In genomic region chr9:21295992-21296391, GRCh38 we compare ENCODE assay signal across 30 cellular contexts. TPM values are rescaled to one million over a fixed set of nuclear protein-coding genes. Genes with fewer than 3 reads are reported as not detected.
DNase-seq lines count a peak whose midpoint lies in the region; ATAC-seq and TF ChIP-seq lines count a peak whose summit lies in the region.
"Had no signal": no experiment of that assay in that cellular context is flagged by ENCODE, and none has a peak within 500 bp of the region (broad histone marks: within the 10 kb centered on the region; RNA-seq: fewer than 3 reads in every experiment).

No MANE protein-coding gene starts in this region.

- H4K91ac ChIP-seq in mesenchymal stem cell (ENCODE audit: low read length): peak overlapping the region; percentile 39

- H3K4me2 ChIP-seq in mesenchymal stem cell (ENCODE audit: low read length, poor library complexity, severe bottlenecking): no peak overlapping the region
- H3K4me2 ChIP-seq: PC-9 had no signal

- no peak overlapping the region for H3K4me3 Mint-ChIP-seq in activated naive CD8-positive, alpha-beta T cell treated with anti-CD3 and anti-CD28 coated beads, Interleukin-2, amount 50 U/mL, for 24 hours
- no peak overlapping the region for H3K4me3 Mint-ChIP-seq in activated naive CD8-positive, alpha-beta T cell treated with anti-CD3 and anti-CD28 coated beads for 36 hours
- no peak overlapping the region for H3K4me3 Mint-ChIP-seq in WTC11
- H3K4me3 Mint-ChIP-seq: CD4-positive, alpha-beta memory T cell; T-cell had no signal

- POLR2A ChIA-PET in WTC11 (lab: Charles Lee): no interaction called here

- no peak overlapping the region for H3K27ac Mint-ChIP-seq in activated naive CD8-positive, alpha-beta T cell treated with anti-CD3 and anti-CD28 coated beads, Interleukin-2, amount 50 U/mL, for 24 hours
- H3K27ac Mint-ChIP-seq in activated naive CD8-positive, alpha-beta T cell treated with anti-CD3 and anti-CD28 coated beads for 36 hours: no peak overlapping the region
- H3K27ac Mint-ChIP-seq in WTC11: no peak overlapping the region
- H3K27ac Mint-ChIP-seq: CD4-positive, alpha-beta memory T cell; T-cell had no signal

- no peak overlapping the region for H2BK120ac ChIP-seq in mesenchymal stem cell (ENCODE audit: low read depth, low read length)

- H3K23ac ChIP-seq in mesenchymal stem cell (ENCODE audit: low read length in 2 of 2): no peak overlapping the region

- H3K27me3 ChIP-seq in mesenchymal stem cell (ENCODE audit: control insufficient read depth in 1 of 2, insufficient read depth in 1 of 2, low read length in 2 of 2): peaks cover 5% of the 10 kb centered on the region in 2 experiments
- H3K27me3 ChIP-seq: SJSA1 had no signal

- no peak overlapping the region for H3K18ac ChIP-seq in mesenchymal stem cell (ENCODE audit: low read depth in 1 of 2, low read length in 2 of 2)

- H3K27me3 Mint-ChIP-seq in activated naive CD8-positive, alpha-beta T cell treated with anti-CD3 and anti-CD28 coated beads, Interleukin-2, amount 50 U/mL, for 24 hours: peaks cover 15% of the 10 kb centered on the region
- H3K27me3 Mint-ChIP-seq in activated naive CD8-positive, alpha-beta T cell treated with anti-CD3 and anti-CD28 coated beads for 36 hours: peaks cover 50% of the 10 kb centered on the region
- peaks cover 36% of the 10 kb centered on the region for H3K27me3 Mint-ChIP-seq in WTC11 (ENCODE audit: low read depth)

- no peaks in the 10 kb centered on the region for H3K9me3 Mint-ChIP-seq in activated naive CD8-positive, alpha-beta T cell treated with anti-CD3 and anti-CD28 coated beads, Interleukin-2, amount 50 U/mL, for 24 hours
- no peaks in the 10 kb centered on the region for H3K9me3 Mint-ChIP-seq in activated naive CD8-positive, alpha-beta T cell treated with anti-CD3 and anti-CD28 coated beads for 36 hours
- 0 out of 2 replicates have a peak, but pooled peaks cover 4% of the 10 kb centered on the region for H3K9me3 Mint-ChIP-seq in WTC11
- H3K9me3 Mint-ChIP-seq: T-cell had no signal

- 83% methylated on average over 1 of the region's 1 CpG for WGBS in mesenchymal stem cell

- no peak for TF ChIP-seq CTCF in NB4 (IDR thresholded peaks at IDR 0.05; ENCODE audit: low read depth, low read length)
- no peak for TF ChIP-seq CTCF in WTC11 (IDR thresholded peaks at IDR 0.05)

- no peaks in the 10 kb centered on the region for H3K79me1 ChIP-seq in mesenchymal stem cell (replicated peaks; ENCODE audit: low read length, poor library complexity, severe bottlenecking)

- H4K8ac ChIP-seq in mesenchymal stem cell (ENCODE audit: low read length): no peak overlapping the region

- no peaks in the 10 kb centered on the region for H3K36me3 ChIP-seq in mesenchymal stem cell (ENCODE audit: control insufficient read depth in 1 of 2, insufficient read depth in 2 of 2, low read depth in 1 of 2, low read length in 2 of 2)
- H3K36me3 ChIP-seq: BE2C, SJSA1 had no signal

- CTCF ChIA-PET in WTC11 (lab: Charles Lee): interaction anchor here (0.8 to 1.1 kb wide), 2 partner anchors 30 to 138 kb away, joined by 3 to 4 read pairs; no protein-coding TSS in a partner anchor

- peak; percentile 26 for ATAC-seq in activated naive CD8-positive, alpha-beta T cell treated with anti-CD3 and anti-CD28 coated beads, Interleukin-2, amount 50 U/mL, for 24 hours
- ATAC-seq in WTC11: no peak
- ATAC-seq: HCT116, T-cell had no signal

- H3K4me3 ChIP-seq in NB4 (ENCODE audit: low read depth, low read length) (no peak overlapping the region), mesenchymal stem cell (ENCODE audit: insufficient read depth in 1 of 2, low read depth in 1 of 2, low read length in 2 of 2) (no peak overlapping the region)
- H3K4me3 ChIP-seq: PC-9, SJSA1 had no signal

- H2AK5ac ChIP-seq in mesenchymal stem cell (ENCODE audit: low read length, severe bottlenecking): no peak overlapping the region

- no peak overlapping the region for H3K27ac ChIP-seq in mesenchymal stem cell (ENCODE audit: low read length, poor library complexity, severe bottlenecking)
- H3K27ac ChIP-seq: PC-9, SJSA1 had no signal

- H3K9ac ChIP-seq in mesenchymal stem cell (ENCODE audit: low read length): no peak overlapping the region

- H3K4ac ChIP-seq in mesenchymal stem cell (ENCODE audit: low read depth in 1 of 2, low read length in 2 of 2): no peak overlapping the region

- peaks cover 2% of the 10 kb centered on the region for H3K4me1 ChIP-seq in mesenchymal stem cell (ENCODE audit: control insufficient read depth, insufficient read depth, low read depth, low read length)
- H3K4me1 ChIP-seq: BE2C, SJSA1 had no signal

- H2BK5ac ChIP-seq in mesenchymal stem cell (ENCODE audit: low read depth, low read length, poor library complexity, severe bottlenecking): no peak overlapping the region

- no peaks in the 10 kb centered on the region for H3K36me3 Mint-ChIP-seq in activated naive CD8-positive, alpha-beta T cell treated with anti-CD3 and anti-CD28 coated beads, Interleukin-2, amount 50 U/mL, for 24 hours (ENCODE audit: low read depth)
- H3K36me3 Mint-ChIP-seq in activated naive CD8-positive, alpha-beta T cell treated with anti-CD3 and anti-CD28 coated beads for 36 hours: peaks cover 1% of the 10 kb centered on the region
- no peaks in the 10 kb centered on the region for H3K36me3 Mint-ChIP-seq in WTC11
- H3K36me3 Mint-ChIP-seq: CD4-positive, alpha-beta memory T cell; T-cell had no signal

- no peak for TF ChIP-seq POLR2A in NB4 (IDR thresholded peaks at IDR 0.05; ENCODE audit: extremely low read depth, insufficient read length)

- H3K9me3 ChIP-seq in mesenchymal stem cell (ENCODE audit: control insufficient read depth, low read length): no peaks in the 10 kb centered on the region
- H3K9me3 ChIP-seq: BE2C, SJSA1 had no signal

- H2BK15ac ChIP-seq in mesenchymal stem cell (ENCODE audit: low read depth, poor library complexity, severe bottlenecking): no peak overlapping the region

- no peak overlapping the region for H3K14ac ChIP-seq in mesenchymal stem cell (ENCODE audit: low read length in 2 of 2)

- peaks cover 13% of the 10 kb centered on the region for H3K4me1 Mint-ChIP-seq in activated naive CD8-positive, alpha-beta T cell treated with anti-CD3 and anti-CD28 coated beads, Interleukin-2, amount 50 U/mL, for 24 hours
- peaks cover 14% of the 10 kb centered on the region for H3K4me1 Mint-ChIP-seq in activated naive CD8-positive, alpha-beta T cell treated with anti-CD3 and anti-CD28 coated beads for 36 hours
- no peaks in the 10 kb centered on the region for H3K4me1 Mint-ChIP-seq in WTC11

- H2BK12ac ChIP-seq in mesenchymal stem cell (ENCODE audit: low read length in 2 of 2): no peak overlapping the region

- no peak for DNase-seq in activated naive CD8-positive, alpha-beta T cell treated with anti-CD3 and anti-CD28 coated beads, Interleukin-2, amount 50 U/mL, for 24 hours
- DNase-seq in activated naive CD8-positive, alpha-beta T cell treated with anti-CD3 and anti-CD28 coated beads for 36 hours: no peak
- DNase-seq in NB4 (ENCODE audit: low read depth): peak; percentile 51
- DNase-seq in mesenchymal stem cell: no peak
- no peak for DNase-seq in WTC11 (ENCODE audit: low spot score)
- no peak for DNase-seq in glomerular visceral epithelial cell (ENCODE audit: extremely low spot score)
- no peak for DNase-seq in activated CD4-positive, alpha-beta T cell treated with anti-CD3 and anti-CD28 coated beads for 1 hour
- no peak for DNase-seq in NCI-H510A treated with DMSO at 0.1 percent for 48 hours (lab: John Stamatoyannopoulos, UW)
- DNase-seq: 8988T; ACHN; BE2C; CD4-positive, alpha-beta memory T cell; COR-L47; DMS53; NCI-H1092; NCI-H1417 treated with DMSO at 0.1 percent for 48 hours; NCI-H1694 treated with DMSO at 0.1 percent for 48 hours; NCI-H2171 treated with DMSO at 0.1 percent for 48 hours; NCI-H345; NCI-H524 treated with DMSO at 0.1 percent for 48 hours; NCI-H774; PC-9; Right ventricle myocardium superior; T-cell had no signal

- H2AFZ ChIP-seq in mesenchymal stem cell (ENCODE audit: low read depth, low read length): no peak overlapping the region
- H2AFZ ChIP-seq: PC-9 had no signal

TF ChIP-seq in WTC11, 78 proteins besides CTCF, POLR2A, EP300 and RAD21:
- TF ChIP-seq MYBL2 (CRISPR knock-in tag; IDR thresholded peaks at IDR 0.05) (no peak), OVOL2 (CRISPR knock-in tag; IDR thresholded peaks at IDR 0.05; ENCODE audit: borderline replicate concordance) (no peak), PREB (CRISPR knock-in tag; IDR thresholded peaks at IDR 0.05; ENCODE audit: borderline replicate concordance) (no peak), SMAD4 (CRISPR knock-in tag; IDR thresholded peaks at IDR 0.05) (no peak), NR1H2 (CRISPR knock-in tag; IDR thresholded peaks at IDR 0.05) (no peak), EMX1 (CRISPR knock-in tag; IDR thresholded peaks at IDR 0.05) (no peak)

RNA-seq across cellular contexts. Expression of gene IFNA5, which starts 9.1 kb away (rescaled TPM):
- total RNA-seq in activated naive CD8-positive, alpha-beta T cell treated with anti-CD3 and anti-CD28 coated beads for 36 hours: not detected
- polyA plus RNA-seq in mesenchymal stem cell (2013, experiment 1 of 2): not detected
- not detected for polyA plus RNA-seq in mesenchymal stem cell (2013, experiment 2 of 2)
- total RNA-seq in WTC11 (2021): not detected in 3 replicates
- total RNA-seq: CD4-positive, alpha-beta memory T cell; Daoy; H4; HT-29; PC-9; Right ventricle myocardium superior; RPMI7951; SJSA1 had no signal
- polyA plus RNA-seq: CD4-positive, alpha-beta memory T cell had no signal

RNA-seq across cellular contexts. Expression of gene KLHL9, which starts 39.2 kb away (rescaled TPM):
- 10 to 100 TPM; 13.6 to 14.2 TPM for total RNA-seq in activated naive CD8-positive, alpha-beta T cell treated with anti-CD3 and anti-CD28 coated beads for 36 hours
- 17.9 TPM for polyA plus RNA-seq in mesenchymal stem cell (2013, experiment 1 of 2)
- 18.0 TPM for polyA plus RNA-seq in mesenchymal stem cell (2013, experiment 2 of 2)
- 15.6 to 17.4 TPM (median 16.1 TPM) in 3 replicates for total RNA-seq in WTC11 (2021)
- total RNA-seq: Daoy had no signal

RNA-seq across cellular contexts. Expression of gene IFNA6, which starts 54.7 kb away (rescaled TPM):
- total RNA-seq in activated naive CD8-positive, alpha-beta T cell treated with anti-CD3 and anti-CD28 coated beads for 36 hours: not detected
- polyA plus RNA-seq in mesenchymal stem cell (2013, experiment 1 of 2): not detected
- not detected for polyA plus RNA-seq in mesenchymal stem cell (2013, experiment 2 of 2)
- not detected in 3 replicates for total RNA-seq in WTC11 (2021)
- total RNA-seq: CD4-positive, alpha-beta memory T cell; Daoy; H4; HT-29; PC-9; Right ventricle myocardium superior; RPMI7951; SJSA1; T-cell had no signal
- polyA plus RNA-seq: CD4-positive, alpha-beta memory T cell had no signal

RNA-seq across cellular contexts. Expression of gene IFNA14, which starts 56.2 kb away (rescaled TPM):
- total RNA-seq in activated naive CD8-positive, alpha-beta T cell treated with anti-CD3 and anti-CD28 coated beads for 36 hours: not detected
- polyA plus RNA-seq in mesenchymal stem cell (2013, experiment 1 of 2): not detected
- polyA plus RNA-seq in mesenchymal stem cell (2013, experiment 2 of 2): not detected
- not detected in 3 replicates for total RNA-seq in WTC11 (2021)
- total RNA-seq: CD4-positive, alpha-beta memory T cell; Daoy; H4; HT-29; PC-9; Right ventricle myocardium superior; RPMI7951; SJSA1; T-cell had no signal
- polyA plus RNA-seq: CD4-positive, alpha-beta memory T cell had no signal
